ENCODE assay signal across 10 cellular contexts in genomic region chr6:148866657-148867268, GRCh38.
DNase-seq lines count a peak whose midpoint lies in the region; ATAC-seq and TF ChIP-seq lines count a peak whose summit lies in the region.
"Had no signal": no experiment of that assay in that cellular context is flagged by ENCODE, and none has a peak within 500 bp of the region (broad histone marks: within the 10 kb centered on the region; RNA-seq: fewer than 3 reads in every experiment).

No MANE protein-coding gene starts in this region.

- intact Hi-C loops in left ventricle myocardium inferior (cut with micrococcal nuclease) (no loop called here), head of caudate nucleus (cut with DNase I) (no loop called here)

- H3K4me2 ChIP-seq in SK-N-SH, result no peak overlapping the region

- DNase-seq in GM12864 (ENCODE audit: low read depth), result peak; percentile 68
- DNase-seq in MV-4-11 (lab: John Stamatoyannopoulos, UW), result peak; percentile 75
- no peak for DNase-seq in left ventricle myocardium inferior
- no peak for DNase-seq in head of caudate nucleus
- DNase-seq in H7, result no peak
- no peak for DNase-seq in SK-N-SH
- DNase-seq: activated naive CD8-positive, alpha-beta T cell treated with anti-CD3 and anti-CD28 coated beads, Interleukin-2, amount 10 ng/mL, durations not matched to agents 7 days and 5 days; effector memory CD4-positive, alpha-beta T cell had no signal

- no peak overlapping the region for H3K9ac ChIP-seq in SK-N-SH

- H3K9me2 ChIP-seq in SK-N-SH, result no peaks in the 10 kb centered on the region

- H3K27me3 ChIP-seq in left ventricle myocardium inferior (ENCODE audit: low read depth) (no peaks in the 10 kb centered on the region), H7 (ENCODE audit: control insufficient read depth, insufficient read depth, low read length) (no peaks in the 10 kb centered on the region), SK-N-SH (ENCODE audit: insufficient read depth) (no peaks in the 10 kb centered on the region)

- TF ChIP-seq RAD21 in SK-N-SH (IDR thresholded peaks at IDR 0.05; ENCODE audit: low read length), result no peak

- H3F3A ChIP-seq in SK-N-SH (replicated peaks; ENCODE audit: insufficient read depth), result peaks cover 27% of the 10 kb centered on the region

- POLR2A ChIA-PET in SK-N-SH (lab: Yijun Ruan, JAX), result no interaction called here

- WGBS in SK-N-SH (ENCODE audit: low lambda C conversion rate), result 44% methylated on average over 5 of the region's 5 CpGs

- TF ChIP-seq EP300 in SK-N-SH (IDR thresholded peaks at IDR 0.05; ENCODE audit: borderline replicate concordance in 1 of 2, low read depth in 1 of 2, low read length in 1 of 2), result no peak

- no peaks in the 10 kb centered on the region for H4K20me1 ChIP-seq in SK-N-SH (ENCODE audit: insufficient read depth)

- peak; percentile 96 for ATAC-seq in GM19452 (IDR thresholded peaks at IDR 0.05; ENCODE audit: unreplicated experiment)
- ATAC-seq in HG02885 (IDR thresholded peaks at IDR 0.05; ENCODE audit: poor library complexity, unreplicated experiment), result peak; percentile 98

- TF ChIP-seq CTCF in GM12864 (IDR thresholded peaks at IDR 0.05; ENCODE audit: low read depth, low read length, missing control alignments) (no peak), left ventricle myocardium inferior (IDR thresholded peaks at IDR 0.05; ENCODE audit: borderline replicate concordance) (no peak), SK-N-SH (IDR thresholded peaks at IDR 0.05) (no peak)

- H3K27ac ChIP-seq in left ventricle myocardium inferior (replicated peaks) (no peak overlapping the region), SK-N-SH (ENCODE audit: low read depth in 2 of 2, low read length in 1 of 2) (no peak overlapping the region)

- no peak overlapping the region for H3K4me3 ChIP-seq in GM12864 (ENCODE audit: low read depth, low read length)
- H3K4me3 ChIP-seq in left ventricle myocardium inferior, result no peak overlapping the region
- no peak overlapping the region for H3K4me3 ChIP-seq in H7 (ENCODE audit: insufficient read depth, low read depth, low read length)
- no peak overlapping the region for H3K4me3 ChIP-seq in SK-N-SH (ENCODE audit: low read depth in 2 of 2, low read length in 1 of 2)

- H3K4me1 ChIP-seq in left ventricle myocardium inferior, result peaks cover 13% of the 10 kb centered on the region
- peaks cover 0 to 4% of the 10 kb centered on the region in 2 experiments; a peak in 1 of 4 replicates for H3K4me1 ChIP-seq in SK-N-SH (ENCODE audit: control insufficient read depth in 1 of 2, insufficient read depth in 2 of 2, low read depth in 1 of 2, low read length in 1 of 2)

- no peak overlapping the region for H2AFZ ChIP-seq in SK-N-SH (ENCODE audit: low read depth)

- CTCF ChIA-PET in SK-N-SH (lab: Yijun Ruan, JAX), result interaction anchor here (1.2 kb wide), 1 partner anchor 38 kb away, joined by 3 read pairs; no protein-coding TSS in a partner anchor

- H3K9me3 ChIP-seq in left ventricle myocardium inferior (replicated peaks) (no peaks in the 10 kb centered on the region), SK-N-SH (no peaks in the 10 kb centered on the region)

- no peaks in the 10 kb centered on the region for H3K79me2 ChIP-seq in SK-N-SH (ENCODE audit: insufficient read depth)

- no peaks in the 10 kb centered on the region for H3K36me3 ChIP-seq in left ventricle myocardium inferior
- no peaks in the 10 kb centered on the region for H3K36me3 ChIP-seq in H7 (replicated peaks; ENCODE audit: control insufficient read depth, insufficient read depth, low read length)
- H3K36me3 ChIP-seq in SK-N-SH (replicated peaks in 1 of 2; ENCODE audit: control insufficient read depth in 1 of 2, insufficient read depth in 2 of 2, low read length in 1 of 2), result no peaks in the 10 kb centered on the region

TF ChIP-seq in SK-N-SH, 30 proteins besides CTCF, POLR2A, EP300 and RAD21 (continues in another document):
- TF ChIP-seq SIN3A (IDR thresholded peaks at IDR 0.05; ENCODE audit: borderline replicate concordance, low read depth, low read length) (no peak), TEAD4 (IDR thresholded peaks at IDR 0.05; ENCODE audit: borderline replicate concordance, insufficient read depth) (no peak), FOXJ3 (CRISPR knock-in tag; IDR thresholded peaks at IDR 0.05) (no peak), NFIC (IDR thresholded peaks at IDR 0.05; ENCODE audit: borderline replicate concordance) (no peak), IRF3 (IDR thresholded peaks at IDR 0.05; ENCODE audit: low read depth, low read length) (no peak), SMC3 (IDR thresholded peaks at IDR 0.05; ENCODE audit: low read depth, low read length) (no peak), REST (IDR thresholded peaks at IDR 0.05; ENCODE audit: low read depth, low read length) (no peak), MXI1 (IDR thresholded peaks at IDR 0.05; ENCODE audit: low read depth, low read length) (no peak), FOXM1 (IDR thresholded peaks at IDR 0.05; ENCODE audit: low read depth) (no peak), FOSL2 (IDR thresholded peaks at IDR 0.05; ENCODE audit: borderline replicate concordance, low read depth) (no peak), RFX5 (IDR thresholded peaks at IDR 0.05; ENCODE audit: low read length) (no peak), MAX (IDR thresholded peaks at IDR 0.05; ENCODE audit: low read depth) (no peak)
- TF ChIP-seq, protein P1, sequence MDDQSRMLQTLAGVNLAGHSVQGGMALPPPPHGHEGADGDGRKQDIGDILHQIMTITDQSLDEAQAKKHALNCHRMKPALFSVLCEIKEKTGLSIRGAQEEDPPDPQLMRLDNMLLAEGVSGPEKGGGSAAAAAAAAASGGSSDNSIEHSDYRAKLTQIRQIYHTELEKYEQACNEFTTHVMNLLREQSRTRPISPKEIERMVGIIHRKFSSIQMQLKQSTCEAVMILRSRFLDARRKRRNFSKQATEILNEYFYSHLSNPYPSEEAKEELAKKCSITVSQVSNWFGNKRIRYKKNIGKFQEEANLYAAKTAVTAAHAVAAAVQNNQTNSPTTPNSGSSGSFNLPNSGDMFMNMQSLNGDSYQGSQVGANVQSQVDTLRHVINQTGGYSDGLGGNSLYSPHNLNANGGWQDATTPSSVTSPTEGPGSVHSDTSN (IDR thresholded peaks at IDR 0.05), result no peak
- TF ChIP-seq, protein P2, sequence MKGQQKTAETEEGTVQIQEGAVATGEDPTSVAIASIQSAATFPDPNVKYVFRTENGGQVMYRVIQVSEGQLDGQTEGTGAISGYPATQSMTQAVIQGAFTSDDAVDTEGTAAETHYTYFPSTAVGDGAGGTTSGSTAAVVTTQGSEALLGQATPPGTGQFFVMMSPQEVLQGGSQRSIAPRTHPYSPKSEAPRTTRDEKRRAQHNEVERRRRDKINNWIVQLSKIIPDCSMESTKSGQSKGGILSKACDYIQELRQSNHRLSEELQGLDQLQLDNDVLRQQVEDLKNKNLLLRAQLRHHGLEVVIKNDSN (IDR thresholded peaks at IDR 0.05; ENCODE audit: borderline replicate concordance, low read depth), result no peak

Comparison
In these comparisons a context has a peak if more than half of its experiments do, and no peak if none do; other contexts are left out.
1. DNase-seq: peak in GM12864 (single experiment) and MV-4-11 (single experiment); none in left ventricle myocardium inferior (single experiment), head of caudate nucleus (0 of 42), H7 (single experiment) and SK-N-SH (single experiment).